In the genomic region with DNA sequence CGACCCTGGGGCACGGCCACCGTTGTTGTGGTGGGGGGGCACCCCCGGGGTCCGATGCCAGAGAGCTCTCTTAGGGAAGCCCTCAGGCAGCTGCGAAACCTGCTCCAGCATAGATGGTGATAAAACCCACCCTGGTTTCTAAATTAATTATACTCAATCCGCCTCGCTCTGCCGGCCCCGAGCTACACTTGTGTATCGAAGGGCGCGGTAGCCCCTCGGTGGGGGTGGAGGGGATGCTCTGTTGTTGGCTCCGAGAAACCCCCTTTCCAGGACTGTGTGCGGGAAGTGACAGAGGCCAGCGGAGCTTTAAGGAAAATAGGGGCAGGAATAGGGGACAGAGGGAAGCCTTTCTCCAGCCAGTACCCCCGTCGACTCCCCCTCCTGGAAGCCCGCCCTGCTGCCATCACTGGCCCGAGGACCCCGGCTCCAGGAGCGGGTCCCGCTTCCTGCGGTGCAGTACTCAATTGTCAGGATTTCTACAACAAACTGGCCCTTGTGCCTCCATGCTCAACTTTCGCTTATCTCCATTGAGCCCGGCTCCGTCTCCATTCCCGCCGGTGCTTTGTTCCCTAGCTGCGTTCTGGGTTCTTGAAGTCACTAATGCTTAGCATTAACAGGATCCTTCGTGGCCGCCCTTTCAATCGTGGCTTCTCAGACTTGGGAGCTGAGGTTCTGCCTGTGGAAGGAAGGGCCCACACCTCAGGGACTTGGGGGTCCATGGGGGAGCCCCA, we compare ENCODE assay signal across 8 cellular contexts.
DNase-seq lines count a peak whose midpoint lies in the region; ATAC-seq and TF ChIP-seq lines count a peak whose summit lies in the region.

No MANE protein-coding gene starts in this region.

- H3K9ac ChIP-seq in iPS-18a (ENCODE audit: low read length): peak overlapping the region; percentile 71
- H3K9ac ChIP-seq in subcutaneous abdominal adipose tissue (ENCODE audit: low read length in 5 of 5): no peak overlapping the region

- POLR2A ChIA-PET in WTC11 (lab: Charles Lee): interaction anchor here (1.2 kb wide), 1 partner anchor 12 kb away, joined by 3 read pairs; no protein-coding TSS in a partner anchor

- H3K27ac Mint-ChIP-seq in WTC11: no peak overlapping the region

- no peak for TF ChIP-seq CTCF in WTC11 (IDR thresholded peaks at IDR 0.05)

- no peaks in the 10 kb centered on the region for H3K9me3 Mint-ChIP-seq in WTC11

- peak overlapping the region; percentile 66 for H3K4me3 Mint-ChIP-seq in WTC11

- H3K27ac ChIP-seq in iPS-18a (ENCODE audit: low read length) (peak overlapping the region; percentile 25), subcutaneous abdominal adipose tissue (ENCODE audit: low read depth, low read length) (no peak overlapping the region)

- peak overlapping the region; percentile 71 for H3K4me3 ChIP-seq in iPS-18a (ENCODE audit: low read length)
- H3K4me3 ChIP-seq in subcutaneous abdominal adipose tissue (ENCODE audit: low read depth in 1 of 5, low read length in 5 of 5): peak overlapping the region; percentile 9 to 55 (median 36)

- DNase-seq in NCI-H1417 (lab: John Stamatoyannopoulos, UW): peak in 2 of 3 experiments; percentile 65 to 68
- no peak for DNase-seq in NCI-H1417 treated with DMSO at 0.1 percent for 48 hours (lab: John Stamatoyannopoulos, UW)
- no peak for DNase-seq in WTC11 (ENCODE audit: low spot score)
- DNase-seq in SHP77 (lab: John Stamatoyannopoulos, UW): no peak
- DNase-seq in stimulated activated CD4-positive, alpha-beta T cell treated with anti-CD3 and anti-CD28 coated beads, Interleukin-4, amount 100 ng/mL, for 4 hours: no peak

- H3K27me3 ChIP-seq in iPS-18a (ENCODE audit: control insufficient read depth, insufficient read depth, low read length) (peaks cover 41% of the 10 kb centered on the region), subcutaneous abdominal adipose tissue (ENCODE audit: control insufficient read depth in 5 of 5, insufficient read depth in 4 of 5, low read length in 5 of 5) (peaks cover 0 to 35% (median 15%) of the 10 kb centered on the region in 5 donors)

- ATAC-seq in WTC11 (peak; percentile 43), HG03097 (IDR thresholded peaks at IDR 0.05; ENCODE audit: low FRiP score, unreplicated experiment) (no peak)

- H3K9me3 ChIP-seq in iPS-18a (ENCODE audit: control insufficient read depth, low read depth, low read length) (no peaks in the 10 kb centered on the region), subcutaneous abdominal adipose tissue (ENCODE audit: control insufficient read depth in 5 of 5, low read length in 5 of 5) (peaks cover 0 to 3% (median 0%) of the 10 kb centered on the region in 5 donors)

- H3K36me3 Mint-ChIP-seq in WTC11: no peaks in the 10 kb centered on the region

- H3K4me1 ChIP-seq in iPS-18a (ENCODE audit: control insufficient read depth, low read depth, low read length) (peaks cover 52% of the 10 kb centered on the region), subcutaneous abdominal adipose tissue (ENCODE audit: control insufficient read depth in 5 of 5, insufficient read depth in 5 of 5, low read length in 5 of 5) (peaks cover 0 to 24% (median 12%) of the 10 kb centered on the region in 5 donors)

- H3K27me3 Mint-ChIP-seq in WTC11 (ENCODE audit: low read depth): peaks cover 16% of the 10 kb centered on the region

- H3K4me1 Mint-ChIP-seq in WTC11: peaks cover 50% of the 10 kb centered on the region

- CTCF ChIA-PET in WTC11 (lab: Charles Lee): interaction anchor here (1.0 to 1.5 kb wide), 4 partner anchors 36 to 324 kb away, joined by 3 to 6 read pairs (median 4); no protein-coding TSS in a partner anchor

- H3K36me3 ChIP-seq in iPS-18a (ENCODE audit: control insufficient read depth, low read depth, low read length) (no peaks in the 10 kb centered on the region), subcutaneous abdominal adipose tissue (ENCODE audit: control insufficient read depth in 5 of 5, insufficient read depth in 5 of 5, low read length in 5 of 5) (no peaks in the 10 kb centered on the region)

TF ChIP-seq in WTC11, 78 proteins besides CTCF, POLR2A, EP300 and RAD21:
- TF ChIP-seq MYBL2 (CRISPR knock-in tag; IDR thresholded peaks at IDR 0.05) (no peak), JAZF1 (CRISPR knock-in tag; IDR thresholded peaks at IDR 0.05) (no peak), NR2C2 (CRISPR knock-in tag; IDR thresholded peaks at IDR 0.05) (no peak), CREM (CRISPR knock-in tag; IDR thresholded peaks at IDR 0.05) (no peak), ARID4B (CRISPR knock-in tag; IDR thresholded peaks at IDR 0.05; ENCODE audit: borderline replicate concordance) (no peak), NFE2L1 (CRISPR knock-in tag; IDR thresholded peaks at IDR 0.05) (no peak), HMGA2 (CRISPR knock-in tag; IDR thresholded peaks at IDR 0.05) (no peak), ZNF138 (CRISPR knock-in tag; conservative IDR thresholded peaks at IDR 0.05) (no peak), NFATC4 (CRISPR knock-in tag; IDR thresholded peaks at IDR 0.05) (no peak), OVOL2 (CRISPR knock-in tag; IDR thresholded peaks at IDR 0.05; ENCODE audit: borderline replicate concordance) (no peak), ZBTB21 (CRISPR knock-in tag; IDR thresholded peaks at IDR 0.05; ENCODE audit: borderline replicate concordance) (no peak), EMX1 (CRISPR knock-in tag; IDR thresholded peaks at IDR 0.05) (no peak), RORB (CRISPR knock-in tag; IDR thresholded peaks at IDR 0.05) (no peak)
- TF ChIP-seq, protein P1, sequence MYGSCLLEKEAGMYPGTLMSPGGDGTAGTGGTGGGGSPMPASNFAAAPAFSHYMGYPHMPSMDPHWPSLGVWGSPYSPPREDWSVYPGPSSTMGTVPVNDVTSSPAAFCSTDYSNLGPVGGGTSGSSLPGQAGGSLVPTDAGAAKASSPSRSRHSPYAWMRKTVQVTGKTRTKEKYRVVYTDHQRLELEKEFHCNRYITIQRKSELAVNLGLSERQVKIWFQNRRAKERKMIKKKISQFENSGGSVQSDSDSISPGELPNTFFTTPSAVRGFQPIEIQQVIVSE (CRISPR knock-in tag; IDR thresholded peaks at IDR 0.05; ENCODE audit: borderline replicate concordance): no peak
- TF ChIP-seq, protein P2, sequence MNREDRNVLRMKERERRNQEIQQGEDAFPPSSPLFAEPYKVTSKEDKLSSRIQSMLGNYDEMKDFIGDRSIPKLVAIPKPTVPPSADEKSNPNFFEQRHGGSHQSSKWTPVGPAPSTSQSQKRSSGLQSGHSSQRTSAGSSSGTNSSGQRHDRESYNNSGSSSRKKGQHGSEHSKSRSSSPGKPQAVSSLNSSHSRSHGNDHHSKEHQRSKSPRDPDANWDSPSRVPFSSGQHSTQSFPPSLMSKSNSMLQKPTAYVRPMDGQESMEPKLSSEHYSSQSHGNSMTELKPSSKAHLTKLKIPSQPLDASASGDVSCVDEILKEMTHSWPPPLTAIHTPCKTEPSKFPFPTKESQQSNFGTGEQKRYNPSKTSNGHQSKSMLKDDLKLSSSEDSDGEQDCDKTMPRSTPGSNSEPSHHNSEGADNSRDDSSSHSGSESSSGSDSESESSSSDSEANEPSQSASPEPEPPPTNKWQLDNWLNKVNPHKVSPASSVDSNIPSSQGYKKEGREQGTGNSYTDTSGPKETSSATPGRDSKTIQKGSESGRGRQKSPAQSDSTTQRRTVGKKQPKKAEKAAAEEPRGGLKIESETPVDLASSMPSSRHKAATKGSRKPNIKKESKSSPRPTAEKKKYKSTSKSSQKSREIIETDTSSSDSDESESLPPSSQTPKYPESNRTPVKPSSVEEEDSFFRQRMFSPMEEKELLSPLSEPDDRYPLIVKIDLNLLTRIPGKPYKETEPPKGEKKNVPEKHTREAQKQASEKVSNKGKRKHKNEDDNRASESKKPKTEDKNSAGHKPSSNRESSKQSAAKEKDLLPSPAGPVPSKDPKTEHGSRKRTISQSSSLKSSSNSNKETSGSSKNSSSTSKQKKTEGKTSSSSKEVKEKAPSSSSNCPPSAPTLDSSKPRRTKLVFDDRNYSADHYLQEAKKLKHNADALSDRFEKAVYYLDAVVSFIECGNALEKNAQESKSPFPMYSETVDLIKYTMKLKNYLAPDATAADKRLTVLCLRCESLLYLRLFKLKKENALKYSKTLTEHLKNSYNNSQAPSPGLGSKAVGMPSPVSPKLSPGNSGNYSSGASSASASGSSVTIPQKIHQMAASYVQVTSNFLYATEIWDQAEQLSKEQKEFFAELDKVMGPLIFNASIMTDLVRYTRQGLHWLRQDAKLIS (CRISPR knock-in tag; IDR thresholded peaks at IDR 0.05; ENCODE audit: borderline replicate concordance): no peak

Comparison
In these comparisons a context has a peak if more than half of its experiments do, and no peak if none do; other contexts are left out.
1. DNase-seq: peak in NCI-H1417 (2 of 3); none in NCI-H1417 treated with DMSO at 0.1 percent for 48 hours (single experiment), WTC11 (single experiment), SHP77 (0 of 2) and stimulated activated CD4-positive, alpha-beta T cell treated with anti-CD3 and anti-CD28 coated beads, Interleukin-4, amount 100 ng/mL, for 4 hours (0 of 2).